9 cellular contexts compared by ENCODE assay signal in genomic region chr3:130839815-130840214, GRCh38. TPM values are rescaled to one million over a fixed set of nuclear protein-coding genes. Genes with fewer than 3 reads are reported as not detected.
A peak's percentile ranks its signal among the peaks of the same experiment; 100 is the strongest.
DNase-seq lines count a peak whose midpoint lies in the region; ATAC-seq and TF ChIP-seq lines count a peak whose summit lies in the region.
"Had no signal": no experiment of that assay in that cellular context is flagged by ENCODE, and none has a peak within 500 bp of the region (broad histone marks: within the 10 kb centered on the region; RNA-seq: fewer than 3 reads in every experiment).

No MANE protein-coding gene starts in this region.

- WGBS in prostate gland, result 33% methylated on average over 4 of the region's 4 CpGs

- intact Hi-C loops in dorsolateral prefrontal cortex (cut with DNase I) (no loop called here), prostate gland (cut with DNase I) (no loop called here)
- intact Hi-C loops in activated naive CD4-positive, alpha-beta T cell treated with anti-CD3 and anti-CD28 coated beads for 36 hours (cut with micrococcal nuclease), result no loop called here

- H3K27ac Mint-ChIP-seq in activated naive CD4-positive, alpha-beta T cell treated with anti-CD3 and anti-CD28 coated beads for 36 hours, result no peak overlapping the region

- H3K27me3 ChIP-seq in HL-60 (ENCODE audit: insufficient read depth, poor library complexity, severe bottlenecking) (no peaks in the 10 kb centered on the region), dorsolateral prefrontal cortex (no peaks in the 10 kb centered on the region), prostate gland (replicated peaks; ENCODE audit: insufficient read depth) (no peaks in the 10 kb centered on the region)

- H3K36me3 ChIP-seq in prostate gland, result no peaks in the 10 kb centered on the region

- no peaks in the 10 kb centered on the region for H3K36me3 Mint-ChIP-seq in activated naive CD4-positive, alpha-beta T cell treated with anti-CD3 and anti-CD28 coated beads for 36 hours (ENCODE audit: low read depth)

- no peak for TF ChIP-seq POLR2A in prostate gland (IDR thresholded peaks at IDR 0.05)

- peak; percentile 70 for ATAC-seq in GM21529 (IDR thresholded peaks at IDR 0.05; ENCODE audit: unreplicated experiment)

- peaks cover 5% of the 10 kb centered on the region for H3K4me1 Mint-ChIP-seq in activated naive CD4-positive, alpha-beta T cell treated with anti-CD3 and anti-CD28 coated beads for 36 hours (ENCODE audit: low read depth)

- DNase-seq in GM10266 (ENCODE audit: extremely low spot score) (peak; percentile 32), HL-60 (ENCODE audit: low read depth in 1 of 2, low spot score in 1 of 2) (peak in 1 of 2 experiments; percentile 62), RPMI8226 (peak; percentile 84), dorsolateral prefrontal cortex (no peak), prostate gland (ENCODE audit: low spot score) (no peak)
- DNase-seq in activated CD4-positive, alpha-beta T cell treated with anti-CD3 and anti-CD28 coated beads for 1 hour, result no peak
- DNase-seq in activated naive CD4-positive, alpha-beta T cell treated with anti-CD3 and anti-CD28 coated beads for 36 hours, result no peak
- DNase-seq: head of caudate nucleus had no signal

- H3K27ac ChIP-seq in HL-60 (replicated peaks) (peak overlapping the region; percentile 52), dorsolateral prefrontal cortex (peak overlapping the region in 10 of 59 donors; percentile 1 to 38 (median 21)), prostate gland (no peak overlapping the region)

- H3K9me3 Mint-ChIP-seq in activated naive CD4-positive, alpha-beta T cell treated with anti-CD3 and anti-CD28 coated beads for 36 hours, result no peaks in the 10 kb centered on the region

- CTCF ChIA-PET in activated naive CD4-positive, alpha-beta T cell treated with anti-CD3 and anti-CD28 coated beads for 36 hours (lab: Charles Lee), result interaction anchor here (1.3 to 1.6 kb wide), 2 partner anchors 10 to 11 kb away, joined by 4 read pairs; no protein-coding TSS in a partner anchor

- no peak for TF ChIP-seq CTCF in GM10266 (IDR thresholded peaks at IDR 0.05; ENCODE audit: control insufficient read depth, insufficient read depth, low read depth, missing control alignments)
- no peak for TF ChIP-seq CTCF in HL-60 (IDR thresholded peaks at IDR 0.05; ENCODE audit: insufficient read depth, low read length)
- no peak for TF ChIP-seq CTCF in dorsolateral prefrontal cortex (IDR thresholded peaks at IDR 0.05 in 54 of 56, conservative IDR thresholded peaks at IDR 0.05 in 2 of 56; ENCODE audit: low read depth in 1 of 56, partially characterized antibody in 56 of 56)
- no peak for TF ChIP-seq CTCF in prostate gland (IDR thresholded peaks at IDR 0.05)

- H3K9me3 ChIP-seq in prostate gland, result no peaks in the 10 kb centered on the region

- no peaks in the 10 kb centered on the region for H3K4me1 ChIP-seq in prostate gland (replicated peaks)

- H3K4me3 Mint-ChIP-seq in activated naive CD4-positive, alpha-beta T cell treated with anti-CD3 and anti-CD28 coated beads for 36 hours, result no peak overlapping the region

- peaks cover 4% of the 10 kb centered on the region for H3K27me3 Mint-ChIP-seq in activated naive CD4-positive, alpha-beta T cell treated with anti-CD3 and anti-CD28 coated beads for 36 hours (ENCODE audit: low read depth)

- H3K4me3 ChIP-seq in HL-60 (replicated peaks; ENCODE audit: insufficient read depth, low read length) (no peak overlapping the region), dorsolateral prefrontal cortex (peak overlapping the region in 1 of 59 donors; percentile 3), prostate gland (no peak overlapping the region)

RNA-seq across cellular contexts. Expression of gene ATP2C1, which starts 54.1 kb away (rescaled TPM):
- total RNA-seq in dorsolateral prefrontal cortex (100 to 1,000 TPM in 117 of 120 experiments, 10 to 100 TPM in 3; 90.0 to 170 (median 123) TPM), prostate gland (100 to 1,000 TPM; 123 to 158 TPM)
- total RNA-seq in activated naive CD4-positive, alpha-beta T cell treated with anti-CD3 and anti-CD28 coated beads for 36 hours, result 10 to 100 TPM; 41.2 to 44.9 TPM

Comparison
In these comparisons a context has a peak if more than half of its experiments do, and no peak if none do; other contexts are left out.
1. DNase-seq: peak in GM10266 (single experiment) and RPMI8226 (single experiment); none in dorsolateral prefrontal cortex (0 of 10), activated CD4-positive, alpha-beta T cell treated with anti-CD3 and anti-CD28 coated beads for 1 hour (single experiment), activated naive CD4-positive, alpha-beta T cell treated with anti-CD3 and anti-CD28 coated beads for 36 hours (single experiment) and prostate gland (single experiment).